In genomic region chr7:25786958-25787730, GRCh38 we compare ENCODE assay signal across 20 cellular contexts.
DNase-seq lines count a peak whose midpoint lies in the region; ATAC-seq and TF ChIP-seq lines count a peak whose summit lies in the region.
"Had no signal": no experiment of that assay in that cellular context is flagged by ENCODE, and none has a peak within 500 bp of the region (broad histone marks: within the 10 kb centered on the region; RNA-seq: fewer than 3 reads in every experiment).

No MANE protein-coding gene starts in this region.

- DNase-seq in Karpas-422 (peak; percentile 12), fibroblast of peridontal ligament (ENCODE audit: extremely low read depth) (peak; percentile 42), tibial artery (no peak), NCI-H524 treated with DMSO at 0.1 percent for 48 hours (lab: John Stamatoyannopoulos, UW) (no peak), NCI-H2171 (lab: John Stamatoyannopoulos, UW) (no peak)
- no peak for DNase-seq in activated T-helper 2 cell treated with anti-CD3 and anti-CD28 coated beads, Interferon-gamma antibody, Interleukin-2, Interleukin-4, amounts not matched to agents 10 μg/mL and 5 μg/mL and 100 μg/mL, durations not matched to agents 14 hours and 24 hours and 36 hours (ENCODE audit: low spot score)
- DNase-seq: activated CD4-positive, alpha-beta T cell treated with anti-CD3 and anti-CD28 coated beads for 48 hours; activated naive CD8-positive, alpha-beta T cell treated with anti-CD3 and anti-CD28 coated beads for 36 hours; activated T-cell treated with anti-CD3 and anti-CD28 coated beads for 4 hours; BE2C; central memory CD4-positive, alpha-beta T cell; islet precursor cell; Kasumi-1; NCI-H1436; NCI-H345; stimulated activated naive CD8-positive, alpha-beta T cell treated with anti-CD3 and anti-CD28 coated beads, Interleukin-15, Interleukin-2, amounts not matched to agents 100 U/mL and 50 U/mL, for 24 hours; T1000 had no signal

- H3K27ac ChIP-seq in Karpas-422 (ENCODE audit: low read length) (no peak overlapping the region), mucosa of rectum (ENCODE audit: low read depth in 2 of 2, low read length in 2 of 2) (peak overlapping the region; percentile 62 to 71), tibial artery (peak overlapping the region; percentile 75)
- H3K27ac ChIP-seq: parathyroid adenoma had no signal

- no peaks in the 10 kb centered on the region for H3K36me3 Mint-ChIP-seq in activated T-helper 2 cell treated with anti-CD3 and anti-CD28 coated beads, Interferon-gamma antibody, Interleukin-2, Interleukin-4, amounts not matched to agents 10 μg/mL and 5 μg/mL and 100 μg/mL, durations not matched to agents 14 hours and 24 hours and 36 hours (ENCODE audit: low read depth)
- H3K36me3 Mint-ChIP-seq: activated naive CD8-positive, alpha-beta T cell treated with anti-CD3 and anti-CD28 coated beads for 36 hours had no signal

- H3K4me1 ChIP-seq in Karpas-422 (ENCODE audit: low read length) (no peaks in the 10 kb centered on the region), mucosa of rectum (ENCODE audit: control insufficient read depth in 2 of 2, insufficient read depth in 2 of 2, low read length in 2 of 2) (peaks cover 0 to 3% of the 10 kb centered on the region in 2 donors), tibial artery (peaks cover 0 to 59% (median 32%) of the 10 kb centered on the region in 4 donors)
- H3K4me1 ChIP-seq: BE2C had no signal

- no peak overlapping the region for H2AFZ ChIP-seq in Karpas-422 (ENCODE audit: low read length)
- H2AFZ ChIP-seq: parathyroid adenoma had no signal

- H3K27me3 ChIP-seq in Karpas-422 (ENCODE audit: low read length): no peaks in the 10 kb centered on the region
- no peaks in the 10 kb centered on the region for H3K27me3 ChIP-seq in mucosa of rectum (ENCODE audit: control insufficient read depth in 2 of 2, insufficient read depth in 2 of 2, low read length in 2 of 2)
- H3K27me3 ChIP-seq in tibial artery: no peaks in the 10 kb centered on the region
- H3K27me3 ChIP-seq: BE2C had no signal

- no peak overlapping the region for H3K27ac Mint-ChIP-seq in activated T-helper 2 cell treated with anti-CD3 and anti-CD28 coated beads, Interferon-gamma antibody, Interleukin-2, Interleukin-4, amounts not matched to agents 10 μg/mL and 5 μg/mL and 100 μg/mL, durations not matched to agents 14 hours and 24 hours and 36 hours
- H3K27ac Mint-ChIP-seq: activated naive CD8-positive, alpha-beta T cell treated with anti-CD3 and anti-CD28 coated beads for 36 hours had no signal

- H3K27me3 Mint-ChIP-seq in activated T-helper 2 cell treated with anti-CD3 and anti-CD28 coated beads, Interferon-gamma antibody, Interleukin-2, Interleukin-4, amounts not matched to agents 10 μg/mL and 5 μg/mL and 100 μg/mL, durations not matched to agents 14 hours and 24 hours and 36 hours (ENCODE audit: low read depth): no peaks in the 10 kb centered on the region
- H3K27me3 Mint-ChIP-seq: activated naive CD8-positive, alpha-beta T cell treated with anti-CD3 and anti-CD28 coated beads for 36 hours had no signal

- H3K36me3 ChIP-seq in Karpas-422 (ENCODE audit: insufficient read depth, low read length) (no peaks in the 10 kb centered on the region), mucosa of rectum (ENCODE audit: control insufficient read depth in 2 of 2, insufficient read depth in 2 of 2, low read length in 2 of 2) (no peaks in the 10 kb centered on the region), tibial artery (no peaks in the 10 kb centered on the region)
- H3K36me3 ChIP-seq: BE2C had no signal

- H4K20me1 ChIP-seq in Karpas-422 (ENCODE audit: insufficient read depth, low read depth, low read length): no peaks in the 10 kb centered on the region

- no peaks in the 10 kb centered on the region for H3K79me2 ChIP-seq in Karpas-422 (ENCODE audit: low read length)
- H3K79me2 ChIP-seq: parathyroid adenoma had no signal

- no peaks in the 10 kb centered on the region for H3K9me3 Mint-ChIP-seq in activated T-helper 2 cell treated with anti-CD3 and anti-CD28 coated beads, Interferon-gamma antibody, Interleukin-2, Interleukin-4, amounts not matched to agents 10 μg/mL and 5 μg/mL and 100 μg/mL, durations not matched to agents 14 hours and 24 hours and 36 hours
- H3K9me3 Mint-ChIP-seq: activated naive CD8-positive, alpha-beta T cell treated with anti-CD3 and anti-CD28 coated beads for 36 hours had no signal

- H3K9ac ChIP-seq in Karpas-422 (ENCODE audit: low read length) (no peak overlapping the region), mucosa of rectum (ENCODE audit: low read depth in 1 of 2, low read length in 2 of 2) (no peak overlapping the region)
- H3K9ac ChIP-seq: parathyroid adenoma had no signal

- intact Hi-C loops in tibial artery (cut with DNase I; ENCODE audit: low total_unique reads): no loop called here
- intact Hi-C loops in activated T-helper 2 cell treated with anti-CD3 and anti-CD28 coated beads, Interferon-gamma antibody, Interleukin-2, Interleukin-4, amounts not matched to agents 10 μg/mL and 5 μg/mL and 100 μg/mL, durations not matched to agents 14 hours and 24 hours and 36 hours (cut with micrococcal nuclease): no loop called here

- ATAC-seq in GM19351 (IDR thresholded peaks at IDR 0.05; ENCODE audit: unreplicated experiment): no peak
- ATAC-seq: stimulated activated naive CD8-positive, alpha-beta T cell treated with anti-CD3 and anti-CD28 coated beads, Interleukin-15, Interleukin-2, amounts not matched to agents 100 U/mL and 50 U/mL, for 24 hours had no signal

- H3K4me2 ChIP-seq in Karpas-422 (ENCODE audit: low read depth, low read length, poor library complexity, severe bottlenecking): no peak overlapping the region

- no peaks in the 10 kb centered on the region for H3K4me1 Mint-ChIP-seq in activated T-helper 2 cell treated with anti-CD3 and anti-CD28 coated beads, Interferon-gamma antibody, Interleukin-2, Interleukin-4, amounts not matched to agents 10 μg/mL and 5 μg/mL and 100 μg/mL, durations not matched to agents 14 hours and 24 hours and 36 hours (ENCODE audit: low read depth)
- H3K4me1 Mint-ChIP-seq: activated naive CD8-positive, alpha-beta T cell treated with anti-CD3 and anti-CD28 coated beads for 36 hours had no signal

- H3K4me3 ChIP-seq in Karpas-422 (ENCODE audit: low read length) (no peak overlapping the region), mucosa of rectum (ENCODE audit: low read length in 2 of 2) (no peak overlapping the region), tibial artery (no peak overlapping the region)

- no peaks in the 10 kb centered on the region for H3K9me2 ChIP-seq in Karpas-422 (replicated peaks; ENCODE audit: insufficient read depth, low read length)

- no peak for TF ChIP-seq CTCF in tibial artery (IDR thresholded peaks at IDR 0.05)

- H3K4me3 Mint-ChIP-seq in activated T-helper 2 cell treated with anti-CD3 and anti-CD28 coated beads, Interferon-gamma antibody, Interleukin-2, Interleukin-4, amounts not matched to agents 10 μg/mL and 5 μg/mL and 100 μg/mL, durations not matched to agents 14 hours and 24 hours and 36 hours (ENCODE audit: low read depth): no peak overlapping the region
- H3K4me3 Mint-ChIP-seq: activated naive CD8-positive, alpha-beta T cell treated with anti-CD3 and anti-CD28 coated beads for 36 hours had no signal

- no peaks in the 10 kb centered on the region for H3K9me3 ChIP-seq in Karpas-422 (ENCODE audit: low read length)
- H3K9me3 ChIP-seq in mucosa of rectum (ENCODE audit: control insufficient read depth in 2 of 2, low read length in 2 of 2): no peaks in the 10 kb centered on the region
- H3K9me3 ChIP-seq in tibial artery: no peaks in the 10 kb centered on the region
- H3K9me3 ChIP-seq: BE2C had no signal

Comparison
In these comparisons a context has a peak if more than half of its experiments do, and no peak if none do; other contexts are left out.
1. DNase-seq: peak in Karpas-422 (single experiment) and fibroblast of peridontal ligament (single experiment); none in tibial artery (0 of 2), NCI-H524 treated with DMSO at 0.1 percent for 48 hours (single experiment), activated T-helper 2 cell treated with anti-CD3 and anti-CD28 coated beads, Interferon-gamma antibody, Interleukin-2, Interleukin-4, amounts not matched to agents 10 μg/mL and 5 μg/mL and 100 μg/mL, durations not matched to agents 14 hours and 24 hours and 36 hours (single experiment) and NCI-H2171 (single experiment).